ENCODE assay signal across 1 cellular context in the genomic region with DNA sequence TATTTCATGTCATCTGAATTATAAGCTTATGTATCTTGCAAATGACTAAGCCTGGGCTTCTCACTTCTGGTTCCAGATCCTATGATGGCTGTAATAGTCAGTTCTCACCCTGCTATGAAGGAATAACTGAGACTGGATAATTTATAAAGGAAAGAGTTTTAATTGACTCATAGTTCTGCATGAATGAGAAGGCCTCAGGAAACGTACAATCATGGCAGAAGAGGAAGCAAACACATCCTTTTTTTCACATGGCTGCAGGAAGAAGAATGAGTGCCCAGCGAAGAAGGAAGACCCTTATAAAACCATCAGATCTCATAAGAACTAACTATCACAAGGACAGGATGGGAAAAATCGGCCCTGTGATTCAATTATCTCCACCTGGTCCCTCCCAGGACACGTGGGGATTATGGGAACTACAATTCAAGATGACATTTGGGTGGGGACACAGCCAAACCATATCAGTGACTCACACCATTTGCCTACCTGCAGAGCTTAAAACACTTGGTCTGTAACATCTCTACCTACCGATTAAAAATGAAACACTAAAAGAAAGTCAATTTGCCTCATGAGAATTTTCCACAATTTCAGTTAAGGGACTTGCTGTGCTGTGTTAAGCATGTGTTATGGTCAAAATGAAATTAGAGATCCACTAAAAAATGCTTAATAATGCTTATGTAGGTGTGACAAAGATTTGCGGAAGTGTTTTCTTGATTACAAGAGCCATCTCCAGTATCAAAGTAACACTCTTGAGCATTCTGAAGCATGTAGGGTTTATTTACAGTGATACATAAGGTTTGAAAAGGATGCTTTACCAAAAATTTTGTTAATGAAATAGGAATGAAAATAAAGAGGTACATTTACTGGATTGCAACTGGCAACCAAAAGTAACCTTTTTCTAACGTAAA.
TF ChIP-seq lines count a peak whose summit lies in the region.

No MANE protein-coding gene starts in this region.

TF ChIP-seq in endothelial cell of umbilical vein, 7 proteins besides CTCF, POLR2A, EP300 and RAD21:
- TF ChIP-seq FOS (IDR thresholded peaks at IDR 0.05; ENCODE audit: borderline replicate concordance, insufficient read depth, low read length) (peak; percentile 76), POLR2AphosphoS5 (IDR thresholded peaks at IDR 0.05; ENCODE audit: insufficient read depth, low read depth, low read length) (no peak)
TF ChIP-seq in endothelial cell of umbilical vein: peak in this region for 1.
